Comparison of ENCODE assay signal across 28 cellular contexts in the genomic region with DNA sequence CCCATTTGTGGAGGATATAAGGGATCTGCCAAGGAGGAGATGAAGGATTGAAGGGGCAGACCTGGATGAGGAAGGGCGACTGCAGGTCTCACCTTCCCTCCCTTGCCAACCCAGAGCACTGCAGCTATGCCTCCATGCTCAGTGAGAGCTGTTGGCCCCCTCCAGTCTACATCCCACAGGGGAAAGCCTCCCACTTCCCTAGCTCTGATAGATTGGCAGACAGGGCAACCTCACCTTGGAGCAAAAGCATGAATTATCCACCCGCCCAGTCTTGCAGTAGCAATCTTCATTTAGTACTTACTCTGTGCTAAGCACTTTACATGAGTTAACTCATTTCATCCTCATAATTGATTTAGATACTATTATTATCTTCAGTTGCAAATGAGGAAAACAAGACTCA.
"Had no signal": no experiment of that assay in that cellular context is flagged by ENCODE, and none has a peak within 500 bp of the region (broad histone marks: within the 10 kb centered on the region; RNA-seq: fewer than 3 reads in every experiment).

No MANE protein-coding gene starts in this region.

- H3K36me3 ChIP-seq: heart right ventricle, left ventricle myocardium inferior, neural progenitor cell, neutrophil, stomach, thyroid gland, transverse colon, uterus had no signal

- H3K9me3 Mint-ChIP-seq: naive thymus-derived CD4-positive, alpha-beta T cell; nephron; neural progenitor cell; stimulated activated naive B cell treated with anti-CD40 and anti-IgM and Interleukin-4, amounts not matched to agents 10 μg/mL and 1 μg/mL and 100 μg/mL, for 72 hours had no signal

- H3K27ac Mint-ChIP-seq: naive thymus-derived CD4-positive, alpha-beta T cell; neural progenitor cell; stimulated activated naive B cell treated with anti-CD40 and anti-IgM and Interleukin-4, amounts not matched to agents 10 μg/mL and 1 μg/mL and 100 μg/mL, for 72 hours had no signal

- H3K27ac ChIP-seq: hepatocyte, neural progenitor cell, neutrophil, parathyroid adenoma, skin epidermis, stomach, testis, thyroid gland, transverse colon, uterus had no signal

- H3K27me3 ChIP-seq: heart right ventricle, hepatocyte, neural progenitor cell, stomach, testis, thyroid gland, transverse colon, uterus had no signal

- H3K36me3 Mint-ChIP-seq: naive thymus-derived CD4-positive, alpha-beta T cell; neural progenitor cell; stimulated activated naive B cell treated with anti-CD40 and anti-IgM and Interleukin-4, amounts not matched to agents 10 μg/mL and 1 μg/mL and 100 μg/mL, for 72 hours had no signal

- H3K9me3 ChIP-seq: heart right ventricle, left ventricle myocardium inferior, mucosa of descending colon, neutrophil, stomach, testis, thyroid gland, transverse colon, uterus had no signal

- H3K4me3 Mint-ChIP-seq: naive thymus-derived CD4-positive, alpha-beta T cell; neural progenitor cell; stimulated activated naive B cell treated with anti-CD40 and anti-IgM and Interleukin-4, amounts not matched to agents 10 μg/mL and 1 μg/mL and 100 μg/mL, for 72 hours had no signal

- ATAC-seq: stimulated activated naive B cell treated with anti-CD40 and anti-IgM and Interleukin-4, amounts not matched to agents 10 μg/mL and 1 μg/mL and 100 μg/mL, for 72 hours; stimulated activated naive CD8-positive, alpha-beta T cell treated with anti-CD3 and anti-CD28 coated beads, Interleukin-15, Interleukin-2, amounts not matched to agents 100 U/mL and 50 U/mL, for 24 hours had no signal

- H3K4me3 ChIP-seq: heart right ventricle, hepatocyte, left ventricle myocardium inferior, lung, mucosa of descending colon, neural progenitor cell, skin epidermis, stomach, testis, thyroid gland, transverse colon, uterus had no signal

- H3K4me1 ChIP-seq: neural progenitor cell, parathyroid adenoma, stomach, testis, transverse colon, uterus had no signal

- H2AFZ ChIP-seq: hepatocyte, neural progenitor cell, parathyroid adenoma had no signal

- H3K4me2 ChIP-seq: hepatocyte, neural progenitor cell had no signal

- H3K79me2 ChIP-seq: hepatocyte, parathyroid adenoma had no signal

- DNase-seq: glutamatergic neuron; heart right ventricle; islet precursor cell; left ventricle myocardium inferior; midbrain; mucosa of descending colon; naive thymus-derived CD4-positive, alpha-beta T cell; occipital lobe; retina; right cardiac atrium; stimulated activated CD4-positive, alpha-beta T cell treated with anti-CD3 and anti-CD28 coated beads, Interleukin-1b, Interleukin-23, amount 100 ng/mL, for 48 hours; stimulated activated CD4-positive, alpha-beta T cell treated with anti-CD3 and anti-CD28 coated beads, Interleukin-2, amount 100 ng/mL, for 48 hours; stimulated activated CD4-positive, alpha-beta T cell treated with anti-CD3 and anti-CD28 coated beads, Interleukin-4, amount 100 ng/mL, for 4 hours; stimulated activated CD8-positive, alpha-beta memory T cell treated with anti-CD3 and anti-CD28 coated beads, Interleukin-4, amount 100 ng/mL, for 48 hours; stimulated activated naive B cell treated with anti-CD40 and anti-IgM and Interleukin-4, amounts not matched to agents 10 μg/mL and 1 μg/mL and 100 μg/mL, for 72 hours; stimulated activated naive CD8-positive, alpha-beta T cell treated with anti-CD3 and anti-CD28 coated beads, Interleukin-15, Interleukin-2, amounts not matched to agents 100 U/mL and 50 U/mL, for 24 hours; stomach; testis; thyroid gland; transverse colon; uterus had no signal

- H3K9ac ChIP-seq: neural progenitor cell, parathyroid adenoma had no signal
